ENCODE assay signal across 17 cellular contexts in the genomic region with DNA sequence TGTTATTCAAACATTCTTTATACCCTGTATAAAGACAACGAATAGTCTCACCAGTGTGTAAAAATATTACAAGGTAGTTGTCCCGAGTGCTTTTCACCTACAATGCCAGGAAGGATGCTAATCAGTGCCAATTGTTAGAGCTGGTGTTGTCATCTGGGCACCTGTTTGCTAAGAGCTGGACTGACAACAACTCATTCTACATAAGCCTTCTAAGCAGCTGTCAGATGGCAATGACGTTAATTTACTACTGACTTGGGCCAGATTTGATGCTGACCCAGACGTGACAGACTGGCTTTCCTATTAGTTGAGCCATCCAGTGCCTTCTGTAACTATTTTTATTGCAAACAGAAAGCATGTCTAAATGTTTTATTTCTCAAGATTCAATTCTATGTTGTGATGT.
"Had no signal": no experiment of that assay in that cellular context is flagged by ENCODE, and none has a peak within 500 bp of the region (broad histone marks: within the 10 kb centered on the region; RNA-seq: fewer than 3 reads in every experiment).

No MANE protein-coding gene starts in this region.

- ATAC-seq: activated CD8-positive, alpha-beta memory T cell treated with anti-CD3 and anti-CD28 coated beads, Interleukin-2, amount 10 ng/mL, durations not matched to agents 7 days and 5 days; effector memory CD8-positive, alpha-beta T cell; lower lobe of right lung; natural killer cell; right lobe of liver had no signal

- H3K27me3 ChIP-seq: esophagus squamous epithelium, ovary, right lobe of liver, stomach had no signal

- H3K9me3 ChIP-seq: esophagus squamous epithelium, lower lobe of right lung, ovary, right lobe of liver, stomach had no signal

- H3K4me1 ChIP-seq: esophagus squamous epithelium, lower lobe of right lung, right lobe of liver, stomach had no signal

- H3K36me3 Mint-ChIP-seq: activated CD8-positive, alpha-beta memory T cell treated with anti-CD3 and anti-CD28 coated beads, Interleukin-2, amount 10 ng/mL, durations not matched to agents 7 days and 5 days; activated naive CD8-positive, alpha-beta T cell; natural killer cell had no signal

- DNase-seq: activated CD4-positive, alpha-beta memory T cell treated with anti-CD3 and anti-CD28 coated beads, Interleukin-2, amount 10 ng/mL, durations not matched to agents 7 days and 5 days; activated CD4-positive, alpha-beta T cell treated with anti-CD3 and anti-CD28 coated beads for 48 hours; activated CD4-positive, CD25-positive, alpha-beta regulatory T cell; activated CD8-positive, alpha-beta memory T cell treated with anti-CD3 and anti-CD28 coated beads, Interleukin-2, amount 10 ng/mL, durations not matched to agents 7 days and 5 days; amniotic stem cell; dermis blood vessel endothelial cell; effector memory CD8-positive, alpha-beta T cell; esophagus squamous epithelium; lower lobe of right lung; natural killer cell; ovary; right lobe of liver; stimulated activated CD4-positive, alpha-beta T cell treated with anti-CD3 and anti-CD28 coated beads, Interleukin-4, amount 100 ng/mL, for 1 hour; stomach; trophoblast cell had no signal

- H3K9me3 Mint-ChIP-seq: activated CD4-positive, alpha-beta memory T cell treated with anti-CD3 and anti-CD28 coated beads, Interleukin-2, amount 10 ng/mL, durations not matched to agents 7 days and 5 days had no signal

- H3K4me3 ChIP-seq: esophagus squamous epithelium, lower lobe of right lung, ovary, right lobe of liver, smooth muscle cell, stomach had no signal

- H3K4me3 Mint-ChIP-seq: activated CD4-positive, alpha-beta memory T cell treated with anti-CD3 and anti-CD28 coated beads, Interleukin-2, amount 10 ng/mL, durations not matched to agents 7 days and 5 days; activated CD8-positive, alpha-beta memory T cell treated with anti-CD3 and anti-CD28 coated beads, Interleukin-2, amount 10 ng/mL, durations not matched to agents 7 days and 5 days; activated naive CD8-positive, alpha-beta T cell; effector memory CD8-positive, alpha-beta T cell; natural killer cell had no signal

- H3K27ac Mint-ChIP-seq: activated CD4-positive, alpha-beta memory T cell treated with anti-CD3 and anti-CD28 coated beads, Interleukin-2, amount 10 ng/mL, durations not matched to agents 7 days and 5 days; activated CD8-positive, alpha-beta memory T cell treated with anti-CD3 and anti-CD28 coated beads, Interleukin-2, amount 10 ng/mL, durations not matched to agents 7 days and 5 days; activated naive CD8-positive, alpha-beta T cell; effector memory CD8-positive, alpha-beta T cell; natural killer cell had no signal

- H3K36me3 ChIP-seq: esophagus squamous epithelium, lower lobe of right lung, ovary, right lobe of liver, stomach had no signal

- H3K4me1 Mint-ChIP-seq: activated CD4-positive, alpha-beta memory T cell treated with anti-CD3 and anti-CD28 coated beads, Interleukin-2, amount 10 ng/mL, durations not matched to agents 7 days and 5 days; activated CD8-positive, alpha-beta memory T cell treated with anti-CD3 and anti-CD28 coated beads, Interleukin-2, amount 10 ng/mL, durations not matched to agents 7 days and 5 days; natural killer cell had no signal

- H3K27ac ChIP-seq: esophagus squamous epithelium, lower lobe of right lung, ovary, right lobe of liver, stomach had no signal

- H3K27me3 Mint-ChIP-seq: activated CD4-positive, alpha-beta memory T cell treated with anti-CD3 and anti-CD28 coated beads, Interleukin-2, amount 10 ng/mL, durations not matched to agents 7 days and 5 days; activated CD8-positive, alpha-beta memory T cell treated with anti-CD3 and anti-CD28 coated beads, Interleukin-2, amount 10 ng/mL, durations not matched to agents 7 days and 5 days; activated naive CD8-positive, alpha-beta T cell; effector memory CD8-positive, alpha-beta T cell had no signal
